Comparison of ENCODE assay signal across 1 cellular context in genomic region chr19:14560776-14561108, GRCh38.
TF ChIP-seq lines count a peak whose summit lies in the region.

No MANE protein-coding gene starts in this region.

TF ChIP-seq in GM23338, 12 proteins besides CTCF, POLR2A, EP300 and RAD21:
- TF ChIP-seq NANOG (IDR thresholded peaks at IDR 0.05; ENCODE audit: borderline replicate concordance) (no peak), ZNF114 (CRISPR knock-in tag; IDR thresholded peaks at IDR 0.05) (no peak), POLR2AphosphoS5 (IDR thresholded peaks at IDR 0.05; ENCODE audit: low read depth) (no peak), ZNF462 (CRISPR knock-in tag; IDR thresholded peaks at IDR 0.05) (no peak), EZH2phosphoT487 (IDR thresholded peaks at IDR 0.05; ENCODE audit: unreplicated experiment) (no peak), JUNB (IDR thresholded peaks at IDR 0.05; ENCODE audit: unreplicated experiment) (no peak), REST (IDR thresholded peaks at IDR 0.05; ENCODE audit: unreplicated experiment) (no peak), ETS1 (IDR thresholded peaks at IDR 0.05) (no peak), CREB1 (CRISPR knock-in tag; IDR thresholded peaks at IDR 0.05; ENCODE audit: low read depth) (no peak), ZNF331 (CRISPR knock-in tag; IDR thresholded peaks at IDR 0.05; ENCODE audit: low read depth) (no peak)
